1 cellular context compared by ENCODE assay signal in the genomic region with DNA sequence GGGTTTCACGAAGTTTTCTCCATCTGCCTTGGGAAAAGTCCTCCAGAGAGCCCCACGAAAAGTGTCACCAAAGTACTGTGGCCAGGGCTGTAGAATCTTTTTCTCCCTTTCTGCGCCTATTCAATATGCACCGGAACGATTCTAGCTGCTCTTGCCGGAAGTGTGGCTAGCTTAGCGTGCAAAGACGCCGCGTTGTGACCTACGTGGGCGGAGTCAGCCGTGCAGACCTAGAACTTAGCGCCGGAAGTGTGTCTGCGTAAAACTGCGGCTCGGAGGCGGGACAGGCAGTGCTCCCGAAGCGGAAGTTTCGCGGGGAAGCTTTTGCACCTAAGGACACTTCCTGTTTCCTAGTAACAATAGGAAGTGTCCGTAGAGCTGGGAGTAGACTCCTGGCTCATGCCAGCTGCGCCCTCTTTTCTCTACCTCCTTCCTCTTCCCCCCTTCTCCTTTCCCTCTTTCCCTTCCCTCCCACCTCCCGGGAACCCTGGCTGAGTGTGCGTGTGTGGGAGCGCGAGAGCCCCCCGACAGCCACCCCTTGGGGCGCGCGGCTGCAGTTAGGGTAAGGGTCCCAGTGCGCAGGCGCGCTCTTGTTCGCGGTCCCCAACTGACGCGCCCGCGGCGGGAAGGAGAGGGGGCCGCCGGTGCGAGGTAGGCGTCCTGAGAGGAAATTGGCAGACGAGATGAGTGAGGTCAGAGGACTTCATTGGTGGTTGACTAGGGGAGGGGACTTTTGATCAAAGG.
TF ChIP-seq lines count a peak whose summit lies in the region.

A gene with protein sequence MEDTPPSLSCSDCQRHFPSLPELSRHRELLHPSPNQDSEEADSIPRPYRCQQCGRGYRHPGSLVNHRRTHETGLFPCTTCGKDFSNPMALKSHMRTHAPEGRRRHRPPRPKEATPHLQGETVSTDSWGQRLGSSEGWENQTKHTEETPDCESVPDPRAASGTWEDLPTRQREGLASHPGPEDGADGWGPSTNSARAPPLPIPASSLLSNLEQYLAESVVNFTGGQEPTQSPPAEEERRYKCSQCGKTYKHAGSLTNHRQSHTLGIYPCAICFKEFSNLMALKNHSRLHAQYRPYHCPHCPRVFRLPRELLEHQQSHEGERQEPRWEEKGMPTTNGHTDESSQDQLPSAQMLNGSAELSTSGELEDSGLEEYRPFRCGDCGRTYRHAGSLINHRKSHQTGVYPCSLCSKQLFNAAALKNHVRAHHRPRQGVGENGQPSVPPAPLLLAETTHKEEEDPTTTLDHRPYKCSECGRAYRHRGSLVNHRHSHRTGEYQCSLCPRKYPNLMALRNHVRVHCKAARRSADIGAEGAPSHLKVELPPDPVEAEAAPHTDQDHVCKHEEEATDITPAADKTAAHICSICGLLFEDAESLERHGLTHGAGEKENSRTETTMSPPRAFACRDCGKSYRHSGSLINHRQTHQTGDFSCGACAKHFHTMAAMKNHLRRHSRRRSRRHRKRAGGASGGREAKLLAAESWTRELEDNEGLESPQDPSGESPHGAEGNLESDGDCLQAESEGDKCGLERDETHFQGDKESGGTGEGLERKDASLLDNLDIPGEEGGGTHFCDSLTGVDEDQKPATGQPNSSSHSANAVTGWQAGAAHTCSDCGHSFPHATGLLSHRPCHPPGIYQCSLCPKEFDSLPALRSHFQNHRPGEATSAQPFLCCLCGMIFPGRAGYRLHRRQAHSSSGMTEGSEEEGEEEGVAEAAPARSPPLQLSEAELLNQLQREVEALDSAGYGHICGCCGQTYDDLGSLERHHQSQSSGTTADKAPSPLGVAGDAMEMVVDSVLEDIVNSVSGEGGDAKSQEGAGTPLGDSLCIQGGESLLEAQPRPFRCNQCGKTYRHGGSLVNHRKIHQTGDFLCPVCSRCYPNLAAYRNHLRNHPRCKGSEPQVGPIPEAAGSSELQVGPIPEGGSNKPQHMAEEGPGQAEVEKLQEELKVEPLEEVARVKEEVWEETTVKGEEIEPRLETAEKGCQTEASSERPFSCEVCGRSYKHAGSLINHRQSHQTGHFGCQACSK (N-terminal part only) (plus strand): TSS at position 350 of the 741 bp plus-strand sequence. CDS start 1,903 bp downstream, outside the sequence.
A gene (minus strand): TSS at position 168 of the 741 bp plus-strand sequence. CDS start 9,781 bp downstream, outside the sequence.

TF ChIP-seq in HCT116, 20 proteins besides CTCF, POLR2A, EP300 and RAD21 (continued from another document):
- TF ChIP-seq, protein P1, sequence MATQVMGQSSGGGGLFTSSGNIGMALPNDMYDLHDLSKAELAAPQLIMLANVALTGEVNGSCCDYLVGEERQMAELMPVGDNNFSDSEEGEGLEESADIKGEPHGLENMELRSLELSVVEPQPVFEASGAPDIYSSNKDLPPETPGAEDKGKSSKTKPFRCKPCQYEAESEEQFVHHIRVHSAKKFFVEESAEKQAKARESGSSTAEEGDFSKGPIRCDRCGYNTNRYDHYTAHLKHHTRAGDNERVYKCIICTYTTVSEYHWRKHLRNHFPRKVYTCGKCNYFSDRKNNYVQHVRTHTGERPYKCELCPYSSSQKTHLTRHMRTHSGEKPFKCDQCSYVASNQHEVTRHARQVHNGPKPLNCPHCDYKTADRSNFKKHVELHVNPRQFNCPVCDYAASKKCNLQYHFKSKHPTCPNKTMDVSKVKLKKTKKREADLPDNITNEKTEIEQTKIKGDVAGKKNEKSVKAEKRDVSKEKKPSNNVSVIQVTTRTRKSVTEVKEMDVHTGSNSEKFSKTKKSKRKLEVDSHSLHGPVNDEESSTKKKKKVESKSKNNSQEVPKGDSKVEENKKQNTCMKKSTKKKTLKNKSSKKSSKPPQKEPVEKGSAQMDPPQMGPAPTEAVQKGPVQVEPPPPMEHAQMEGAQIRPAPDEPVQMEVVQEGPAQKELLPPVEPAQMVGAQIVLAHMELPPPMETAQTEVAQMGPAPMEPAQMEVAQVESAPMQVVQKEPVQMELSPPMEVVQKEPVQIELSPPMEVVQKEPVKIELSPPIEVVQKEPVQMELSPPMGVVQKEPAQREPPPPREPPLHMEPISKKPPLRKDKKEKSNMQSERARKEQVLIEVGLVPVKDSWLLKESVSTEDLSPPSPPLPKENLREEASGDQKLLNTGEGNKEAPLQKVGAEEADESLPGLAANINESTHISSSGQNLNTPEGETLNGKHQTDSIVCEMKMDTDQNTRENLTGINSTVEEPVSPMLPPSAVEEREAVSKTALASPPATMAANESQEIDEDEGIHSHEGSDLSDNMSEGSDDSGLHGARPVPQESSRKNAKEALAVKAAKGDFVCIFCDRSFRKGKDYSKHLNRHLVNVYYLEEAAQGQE (IDR thresholded peaks at IDR 0.05; ENCODE audit: low read depth), result no peak
- TF ChIP-seq CBX3 (IDR thresholded peaks at IDR 0.05; ENCODE audit: low read depth) (peak; percentile 93), YY1 (IDR thresholded peaks at IDR 0.05; ENCODE audit: extremely low read depth, insufficient replicate concordance, low read depth, low read length) (peak; percentile 72), SIN3A (IDR thresholded peaks at IDR 0.05; ENCODE audit: low read depth) (peak; percentile 84), FOSL1 (IDR thresholded peaks at IDR 0.05; ENCODE audit: low read depth) (no peak), ELF1 (IDR thresholded peaks at IDR 0.05; ENCODE audit: borderline replicate concordance, low read depth) (peak; percentile 93), EZH2phosphoT487 (IDR thresholded peaks at IDR 0.05; ENCODE audit: borderline replicate concordance) (no peak), CEBPB (IDR thresholded peaks at IDR 0.05; ENCODE audit: low read depth) (no peak), SRF (IDR thresholded peaks at IDR 0.05; ENCODE audit: low read depth) (peak; percentile 95), JUND (IDR thresholded peaks at IDR 0.05) (no peak), ZFX (IDR thresholded peaks at IDR 0.05) (no peak), POLR2AphosphoS5 (IDR thresholded peaks at IDR 0.05; ENCODE audit: low read depth, low read length) (peak; percentile 95), EZH2 (IDR thresholded peaks at IDR 0.05) (no peak), ZNF274 (IDR thresholded peaks at IDR 0.05; ENCODE audit: low read depth, low read length) (no peak), TCF7L2 (IDR thresholded peaks at IDR 0.05; ENCODE audit: borderline replicate concordance, extremely low read depth, insufficient read depth, insufficient read length) (peak; percentile 82)
- TF ChIP-seq, protein P2, sequence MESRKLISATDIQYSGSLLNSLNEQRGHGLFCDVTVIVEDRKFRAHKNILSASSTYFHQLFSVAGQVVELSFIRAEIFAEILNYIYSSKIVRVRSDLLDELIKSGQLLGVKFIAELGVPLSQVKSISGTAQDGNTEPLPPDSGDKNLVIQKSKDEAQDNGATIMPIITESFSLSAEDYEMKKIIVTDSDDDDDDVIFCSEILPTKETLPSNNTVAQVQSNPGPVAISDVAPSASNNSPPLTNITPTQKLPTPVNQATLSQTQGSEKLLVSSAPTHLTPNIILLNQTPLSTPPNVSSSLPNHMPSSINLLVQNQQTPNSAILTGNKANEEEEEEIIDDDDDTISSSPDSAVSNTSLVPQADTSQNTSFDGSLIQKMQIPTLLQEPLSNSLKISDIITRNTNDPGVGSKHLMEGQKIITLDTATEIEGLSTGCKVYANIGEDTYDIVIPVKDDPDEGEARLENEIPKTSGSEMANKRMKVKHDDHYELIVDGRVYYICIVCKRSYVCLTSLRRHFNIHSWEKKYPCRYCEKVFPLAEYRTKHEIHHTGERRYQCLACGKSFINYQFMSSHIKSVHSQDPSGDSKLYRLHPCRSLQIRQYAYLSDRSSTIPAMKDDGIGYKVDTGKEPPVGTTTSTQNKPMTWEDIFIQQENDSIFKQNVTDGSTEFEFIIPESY (IDR thresholded peaks at IDR 0.05; ENCODE audit: extremely low read depth, insufficient replicate concordance, low read length), result no peak
- TF ChIP-seq, protein P3, sequence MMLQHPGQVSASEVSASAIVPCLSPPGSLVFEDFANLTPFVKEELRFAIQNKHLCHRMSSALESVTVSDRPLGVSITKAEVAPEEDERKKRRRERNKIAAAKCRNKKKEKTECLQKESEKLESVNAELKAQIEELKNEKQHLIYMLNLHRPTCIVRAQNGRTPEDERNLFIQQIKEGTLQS (IDR thresholded peaks at IDR 0.05), result no peak
- TF ChIP-seq, protein P4, sequence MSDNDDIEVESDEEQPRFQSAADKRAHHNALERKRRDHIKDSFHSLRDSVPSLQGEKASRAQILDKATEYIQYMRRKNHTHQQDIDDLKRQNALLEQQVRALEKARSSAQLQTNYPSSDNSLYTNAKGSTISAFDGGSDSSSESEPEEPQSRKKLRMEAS (IDR thresholded peaks at IDR 0.05), result peak; percentile 85
